ENCODE assay signal across 9 cellular contexts in genomic region chr1:84598846-84599741, GRCh38. TPM values are rescaled to one million over a fixed set of nuclear protein-coding genes. Genes with fewer than 3 reads are reported as not detected.
DNase-seq lines count a peak whose midpoint lies in the region; ATAC-seq, FAIRE-seq and TF ChIP-seq lines count a peak whose summit lies in the region.
"Had no signal": no experiment of that assay in that cellular context is flagged by ENCODE, and none has a peak within 500 bp of the region (broad histone marks: within the 10 kb centered on the region; RNA-seq: fewer than 3 reads in every experiment).

No MANE protein-coding gene starts in this region.

- H3K36me3 ChIP-seq in bronchial epithelial cell (ENCODE audit: control insufficient read depth, insufficient read depth, low read length): no peaks in the 10 kb centered on the region
- H3K36me3 ChIP-seq: heart left ventricle had no signal

- H3K9me3 Mint-ChIP-seq in stimulated activated memory B cell treated with anti-CD40 and anti-IgM and Interleukin-4, amounts not matched to agents 10 μg/mL and 1 μg/mL and 100 μg/mL, for 72 hours: peaks cover under 1% of the 10 kb centered on the region

- FAIRE-seq in bronchial epithelial cell (lab: Jason Lieb, UNC): no peak

- no peaks in the 10 kb centered on the region for H3K27me3 ChIP-seq in bronchial epithelial cell (ENCODE audit: control insufficient read depth, insufficient read depth, low read length)
- H3K27me3 ChIP-seq: heart left ventricle had no signal

- H3K4me3 Mint-ChIP-seq in stimulated activated memory B cell treated with anti-CD40 and anti-IgM and Interleukin-4, amounts not matched to agents 10 μg/mL and 1 μg/mL and 100 μg/mL, for 72 hours: peak overlapping the region; percentile 40

- ATAC-seq in GM21367 (IDR thresholded peaks at IDR 0.05; ENCODE audit: unreplicated experiment): peak; percentile 74
- ATAC-seq in HG03521 (IDR thresholded peaks at IDR 0.05; ENCODE audit: unreplicated experiment): peak; percentile 61
- ATAC-seq in stimulated activated memory B cell treated with anti-CD40 and anti-IgM and Interleukin-4, amounts not matched to agents 10 μg/mL and 1 μg/mL and 100 μg/mL, for 72 hours: peak; percentile 80

- peak overlapping the region; percentile 87 for H3K27ac Mint-ChIP-seq in stimulated activated memory B cell treated with anti-CD40 and anti-IgM and Interleukin-4, amounts not matched to agents 10 μg/mL and 1 μg/mL and 100 μg/mL, for 72 hours

- no peak overlapping the region for H3K4me3 ChIP-seq in bronchial epithelial cell (ENCODE audit: low read depth, low read length)
- H3K4me3 ChIP-seq: heart left ventricle had no signal

- DNase-seq in ELR (ENCODE audit: low read depth): peak; percentile 95
- peak; percentile 94 for DNase-seq in bronchial epithelial cell (ENCODE audit: low read depth)
- no peak for DNase-seq in HuH-7 (ENCODE audit: low spot score)
- DNase-seq in SHP77 (lab: John Stamatoyannopoulos, UW): no peak
- DNase-seq in activated CD4-positive, alpha-beta T cell treated with anti-CD3 and anti-CD28 coated beads for 4 hours: no peak
- DNase-seq: heart left ventricle had no signal

- no peak for TF ChIP-seq CTCF in bronchial epithelial cell (IDR thresholded peaks at IDR 0.05; ENCODE audit: insufficient read depth, low read length, severe bottlenecking)

- H3K4me1 Mint-ChIP-seq in stimulated activated memory B cell treated with anti-CD40 and anti-IgM and Interleukin-4, amounts not matched to agents 10 μg/mL and 1 μg/mL and 100 μg/mL, for 72 hours: peaks cover 18% of the 10 kb centered on the region

- H3K36me3 Mint-ChIP-seq in stimulated activated memory B cell treated with anti-CD40 and anti-IgM and Interleukin-4, amounts not matched to agents 10 μg/mL and 1 μg/mL and 100 μg/mL, for 72 hours: no peaks in the 10 kb centered on the region

- H3K27me3 Mint-ChIP-seq in stimulated activated memory B cell treated with anti-CD40 and anti-IgM and Interleukin-4, amounts not matched to agents 10 μg/mL and 1 μg/mL and 100 μg/mL, for 72 hours: no peaks in the 10 kb centered on the region

RNA-seq across cellular contexts. Expression of gene CTBS, which starts 24.9 kb away (rescaled TPM):
- 7.4 and 7.7 TPM in 2 replicates for total RNA-seq in bronchial epithelial cell

Comparison
In these comparisons a context has a peak if more than half of its experiments do, and no peak if none do; other contexts are left out.
1. DNase-seq: peak in ELR (single experiment) and bronchial epithelial cell (single experiment); none in HuH-7 (single experiment), SHP77 (0 of 2) and activated CD4-positive, alpha-beta T cell treated with anti-CD3 and anti-CD28 coated beads for 4 hours (0 of 2).
2. Peak in every context shown above with its lines, with median percentiles within 50 percentile points of each other: ATAC-seq.